Comparison of ENCODE assay signal across 15 cellular contexts in the genomic region with DNA sequence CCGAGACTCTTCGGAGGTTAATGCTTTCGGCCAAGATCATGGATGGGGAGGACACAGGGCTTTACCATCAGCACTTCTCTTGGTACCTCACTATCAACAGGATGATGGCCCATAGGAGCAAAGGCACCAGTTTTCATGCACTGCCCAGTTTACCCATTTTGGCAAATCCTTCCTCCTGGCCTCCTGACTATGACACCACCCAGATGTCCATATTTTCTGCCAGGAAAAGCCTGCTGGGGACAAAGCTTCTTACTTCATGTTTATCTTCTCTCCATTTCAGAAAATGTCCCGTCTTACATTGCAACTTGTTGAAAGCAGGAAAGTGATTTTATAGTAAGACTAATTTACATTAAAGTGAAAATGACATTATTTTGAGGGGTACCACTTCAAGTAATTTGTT.
"Had no signal": no experiment of that assay in that cellular context is flagged by ENCODE, and none has a peak within 500 bp of the region (broad histone marks: within the 10 kb centered on the region; RNA-seq: fewer than 3 reads in every experiment).

No MANE protein-coding gene starts in this region.

- H3K36me3 Mint-ChIP-seq: activated naive CD4-positive, alpha-beta T cell treated with anti-CD3 and anti-CD28 coated beads, Interleukin-2, amount 50 U/mL, for 24 hours; immature natural killer cell; stimulated activated memory B cell treated with anti-CD40 and anti-IgM and Interleukin-4, amounts not matched to agents 10 μg/mL and 1 μg/mL and 100 μg/mL, for 72 hours had no signal

- FAIRE-seq: colon had no signal

- H3K9me3 Mint-ChIP-seq: activated naive CD4-positive, alpha-beta T cell treated with anti-CD3 and anti-CD28 coated beads, Interleukin-2, amount 50 U/mL, for 24 hours; immature natural killer cell; stimulated activated memory B cell treated with anti-CD40 and anti-IgM and Interleukin-4, amounts not matched to agents 10 μg/mL and 1 μg/mL and 100 μg/mL, for 72 hours had no signal

- H3K36me3 ChIP-seq: adrenal gland, cardiac muscle cell, prostate gland, right lobe of liver, thoracic aorta had no signal

- H3K4me3 ChIP-seq: adrenal gland, cardiac muscle cell, prostate gland, right lobe of liver, thoracic aorta had no signal

- H3K4me3 Mint-ChIP-seq: activated naive CD4-positive, alpha-beta T cell treated with anti-CD3 and anti-CD28 coated beads, Interleukin-2, amount 50 U/mL, for 24 hours; immature natural killer cell; stimulated activated memory B cell treated with anti-CD40 and anti-IgM and Interleukin-4, amounts not matched to agents 10 μg/mL and 1 μg/mL and 100 μg/mL, for 72 hours had no signal

- H3K4me1 ChIP-seq: adrenal gland, prostate gland, right lobe of liver had no signal

- H3K27ac Mint-ChIP-seq: activated naive CD4-positive, alpha-beta T cell treated with anti-CD3 and anti-CD28 coated beads, Interleukin-2, amount 50 U/mL, for 24 hours; immature natural killer cell; stimulated activated memory B cell treated with anti-CD40 and anti-IgM and Interleukin-4, amounts not matched to agents 10 μg/mL and 1 μg/mL and 100 μg/mL, for 72 hours had no signal

- H3K9me3 ChIP-seq: adrenal gland, prostate gland, right lobe of liver, thoracic aorta had no signal

- DNase-seq: activated CD4-positive, alpha-beta T cell treated with anti-CD3 and anti-CD28 coated beads, Interleukin-2, amount 50 U/mL, for 4 hours; activated gamma-delta T cell; adrenal gland; erythroblast; immature natural killer cell; kidney glomerular epithelial cell; occipital lobe; right lobe of liver; stimulated activated CD4-positive, alpha-beta T cell treated with anti-CD3 and anti-CD28 coated beads, Interleukin-4, amount 100 ng/mL, for 24 hours had no signal

- H3K27ac ChIP-seq: adrenal gland, cardiac muscle cell, right lobe of liver, thoracic aorta had no signal

- H3K27me3 ChIP-seq: adrenal gland, cardiac muscle cell, right lobe of liver had no signal

- H3K4me1 Mint-ChIP-seq: activated naive CD4-positive, alpha-beta T cell treated with anti-CD3 and anti-CD28 coated beads, Interleukin-2, amount 50 U/mL, for 24 hours; immature natural killer cell; stimulated activated memory B cell treated with anti-CD40 and anti-IgM and Interleukin-4, amounts not matched to agents 10 μg/mL and 1 μg/mL and 100 μg/mL, for 72 hours had no signal
